ENCODE assay signal across 1 cellular context in genomic region chr6:25835442-25836283, GRCh38.
TF ChIP-seq lines count a peak whose summit lies in the region.

No MANE protein-coding gene starts in this region.

TF ChIP-seq in HepG2, 621 proteins besides CTCF, POLR2A, EP300 and RAD21 (continues in another document):
- TF ChIP-seq MAFF (IDR thresholded peaks at IDR 0.05; ENCODE audit: low read depth, low read length) (no peak), ZNF234 (CRISPR knock-in tag; conservative IDR thresholded peaks at IDR 0.05) (no peak), BCL3 (CRISPR knock-in tag; IDR thresholded peaks at IDR 0.05) (peak; percentile 30; the same call in 1 of the 2 replicates), HOXA9 (CRISPR knock-in tag; IDR thresholded peaks at IDR 0.05; ENCODE audit: borderline replicate concordance) (no peak), ZBTB44 (CRISPR knock-in tag; IDR thresholded peaks at IDR 0.05) (no peak), ZNF709 (CRISPR knock-in tag; IDR thresholded peaks at IDR 0.05) (peak; percentile 47; the same call in 1 of the 2 replicates), GTF3A (CRISPR knock-in tag; conservative IDR thresholded peaks at IDR 0.05) (no peak), ZBTB20 (CRISPR knock-in tag; IDR thresholded peaks at IDR 0.05; ENCODE audit: borderline replicate concordance, low read depth) (0 out of 2 replicates have a peak, but pooled peaks have one; percentile 52), ZNF501 (CRISPR knock-in tag; IDR thresholded peaks at IDR 0.05) (peak; percentile 80), SNAPC2 (CRISPR knock-in tag; IDR thresholded peaks at IDR 0.05) (0 out of 2 replicates have a peak, but pooled peaks have one; percentile 37), MAZ (IDR thresholded peaks at IDR 0.05; ENCODE audit: borderline replicate concordance, low read depth, low read length) (no peak), MAZ (CRISPR knock-in tag; IDR thresholded peaks at IDR 0.05; ENCODE audit: low read depth) (no peak), LBX2 (CRISPR knock-in tag; IDR thresholded peaks at IDR 0.05; ENCODE audit: borderline replicate concordance) (no peak), ZNF552 (CRISPR knock-in tag; IDR thresholded peaks at IDR 0.05; ENCODE audit: borderline replicate concordance) (no peak), ZFP36L2 (CRISPR knock-in tag; IDR thresholded peaks at IDR 0.05) (no peak), NR2F1 (CRISPR knock-in tag; IDR thresholded peaks at IDR 0.05) (no peak), ZNF652 (CRISPR knock-in tag; IDR thresholded peaks at IDR 0.05; ENCODE audit: borderline replicate concordance, low read depth) (peak; percentile 86), SMARCC2 (IDR thresholded peaks at IDR 0.05) (no peak), MEF2D (CRISPR knock-in tag; IDR thresholded peaks at IDR 0.05) (peak; percentile 50; the same call in 1 of the 2 replicates), RFX1 (IDR thresholded peaks at IDR 0.05) (no peak), PAWR (CRISPR knock-in tag; IDR thresholded peaks at IDR 0.05; ENCODE audit: borderline replicate concordance) (no peak), GATAD1 (CRISPR knock-in tag; IDR thresholded peaks at IDR 0.05) (no peak), CCDC6 (CRISPR knock-in tag; IDR thresholded peaks at IDR 0.05) (no peak), ZNF264 (CRISPR knock-in tag; IDR thresholded peaks at IDR 0.05) (0 out of 2 replicates have a peak, but pooled peaks have one; percentile 26), TAF1 (CRISPR knock-in tag; IDR thresholded peaks at IDR 0.05) (peak; percentile 25; the same call in 1 of the 2 replicates), HNF4G (IDR thresholded peaks at IDR 0.05; ENCODE audit: borderline replicate concordance, low read depth, low read length) (peak; percentile 77; the same call in 1 of the 2 replicates), HNF4G (CRISPR knock-in tag; IDR thresholded peaks at IDR 0.05; ENCODE audit: borderline replicate concordance, low read depth) (peak; percentile 70; the same call in 1 of the 2 replicates), RNF219 (CRISPR knock-in tag; IDR thresholded peaks at IDR 0.05) (no peak), NFATC3 (CRISPR knock-in tag; IDR thresholded peaks at IDR 0.05) (no peak), ZMYM3 (CRISPR knock-in tag; IDR thresholded peaks at IDR 0.05) (peak; percentile 53), HNF4A (CRISPR knock-in tag; IDR thresholded peaks at IDR 0.05) (peak; percentile 82), ZMYM4 (CRISPR knock-in tag; IDR thresholded peaks at IDR 0.05) (peak; percentile 87), ARID4A (CRISPR knock-in tag; IDR thresholded peaks at IDR 0.05; ENCODE audit: borderline replicate concordance) (peak; percentile 38; the same call in 1 of the 2 replicates), FOXP1 (IDR thresholded peaks at IDR 0.05) (no peak), FOXP1 (CRISPR knock-in tag; IDR thresholded peaks at IDR 0.05) (peak; percentile 35; the same call in 1 of the 2 replicates), HOXD1 (CRISPR knock-in tag; IDR thresholded peaks at IDR 0.05) (no peak), TRAFD1 (CRISPR knock-in tag; IDR thresholded peaks at IDR 0.05; ENCODE audit: borderline replicate concordance) (no peak), ZNF274 (CRISPR knock-in tag; IDR thresholded peaks at IDR 0.05) (peak; percentile 24; the same call in 1 of the 2 replicates), NCOR1 (IDR thresholded peaks at IDR 0.05; ENCODE audit: borderline replicate concordance, low read length) (peak; percentile 16; the same call in 1 of the 2 replicates)
- TF ChIP-seq, protein P1, sequence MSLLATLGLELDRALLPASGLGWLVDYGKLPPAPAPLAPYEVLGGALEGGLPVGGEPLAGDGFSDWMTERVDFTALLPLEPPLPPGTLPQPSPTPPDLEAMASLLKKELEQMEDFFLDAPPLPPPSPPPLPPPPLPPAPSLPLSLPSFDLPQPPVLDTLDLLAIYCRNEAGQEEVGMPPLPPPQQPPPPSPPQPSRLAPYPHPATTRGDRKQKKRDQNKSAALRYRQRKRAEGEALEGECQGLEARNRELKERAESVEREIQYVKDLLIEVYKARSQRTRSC (CRISPR knock-in tag; IDR thresholded peaks at IDR 0.05; ENCODE audit: low read depth): no peak
- TF ChIP-seq, protein P2, sequence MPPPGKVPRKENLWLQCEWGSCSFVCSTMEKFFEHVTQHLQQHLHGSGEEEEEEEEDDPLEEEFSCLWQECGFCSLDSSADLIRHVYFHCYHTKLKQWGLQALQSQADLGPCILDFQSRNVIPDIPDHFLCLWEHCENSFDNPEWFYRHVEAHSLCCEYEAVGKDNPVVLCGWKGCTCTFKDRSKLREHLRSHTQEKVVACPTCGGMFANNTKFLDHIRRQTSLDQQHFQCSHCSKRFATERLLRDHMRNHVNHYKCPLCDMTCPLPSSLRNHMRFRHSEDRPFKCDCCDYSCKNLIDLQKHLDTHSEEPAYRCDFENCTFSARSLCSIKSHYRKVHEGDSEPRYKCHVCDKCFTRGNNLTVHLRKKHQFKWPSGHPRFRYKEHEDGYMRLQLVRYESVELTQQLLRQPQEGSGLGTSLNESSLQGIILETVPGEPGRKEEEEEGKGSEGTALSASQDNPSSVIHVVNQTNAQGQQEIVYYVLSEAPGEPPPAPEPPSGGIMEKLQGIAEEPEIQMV (CRISPR knock-in tag; IDR thresholded peaks at IDR 0.05; ENCODE audit: low read depth): no peak
- TF ChIP-seq, protein P3, sequence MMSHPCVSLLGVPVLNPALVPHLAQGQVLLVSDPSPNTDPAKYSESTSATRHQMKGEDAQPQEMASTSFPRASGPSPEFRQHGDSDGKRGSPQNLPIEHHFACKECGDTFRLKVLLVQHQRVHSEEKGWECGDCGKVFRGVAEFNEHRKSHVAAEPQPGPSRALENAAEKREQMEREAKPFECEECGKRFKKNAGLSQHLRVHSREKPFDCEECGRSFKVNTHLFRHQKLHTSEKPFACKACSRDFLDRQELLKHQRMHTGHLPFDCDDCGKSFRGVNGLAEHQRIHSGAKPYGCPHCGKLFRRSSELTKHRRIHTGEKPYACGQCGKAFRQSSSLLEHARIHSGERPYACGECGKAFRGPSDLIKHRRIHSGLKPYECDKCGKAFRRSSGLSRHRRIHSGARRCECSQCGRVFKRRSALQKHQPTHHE (CRISPR knock-in tag; IDR thresholded peaks at IDR 0.05; ENCODE audit: borderline replicate concordance): no peak
- TF ChIP-seq, protein P4, sequence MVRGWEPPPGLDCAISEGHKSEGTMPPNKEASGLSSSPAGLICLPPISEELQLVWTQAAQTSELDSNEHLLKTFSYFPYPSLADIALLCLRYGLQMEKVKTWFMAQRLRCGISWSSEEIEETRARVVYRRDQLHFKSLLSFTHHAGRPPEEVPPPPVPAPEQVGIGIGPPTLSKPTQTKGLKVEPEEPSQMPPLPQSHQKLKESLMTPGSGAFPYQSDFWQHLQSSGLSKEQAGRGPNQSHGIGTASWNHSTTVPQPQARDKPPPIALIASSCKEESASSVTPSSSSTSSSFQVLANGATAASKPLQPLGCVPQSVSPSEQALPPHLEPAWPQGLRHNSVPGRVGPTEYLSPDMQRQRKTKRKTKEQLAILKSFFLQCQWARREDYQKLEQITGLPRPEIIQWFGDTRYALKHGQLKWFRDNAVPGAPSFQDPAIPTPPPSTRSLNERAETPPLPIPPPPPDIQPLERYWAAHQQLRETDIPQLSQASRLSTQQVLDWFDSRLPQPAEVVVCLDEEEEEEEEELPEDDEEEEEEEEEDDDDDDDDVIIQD (CRISPR knock-in tag; IDR thresholded peaks at IDR 0.05; ENCODE audit: low read depth): 0 out of 2 replicates have a peak, but pooled peaks have one; percentile 33
- TF ChIP-seq, protein P5, sequence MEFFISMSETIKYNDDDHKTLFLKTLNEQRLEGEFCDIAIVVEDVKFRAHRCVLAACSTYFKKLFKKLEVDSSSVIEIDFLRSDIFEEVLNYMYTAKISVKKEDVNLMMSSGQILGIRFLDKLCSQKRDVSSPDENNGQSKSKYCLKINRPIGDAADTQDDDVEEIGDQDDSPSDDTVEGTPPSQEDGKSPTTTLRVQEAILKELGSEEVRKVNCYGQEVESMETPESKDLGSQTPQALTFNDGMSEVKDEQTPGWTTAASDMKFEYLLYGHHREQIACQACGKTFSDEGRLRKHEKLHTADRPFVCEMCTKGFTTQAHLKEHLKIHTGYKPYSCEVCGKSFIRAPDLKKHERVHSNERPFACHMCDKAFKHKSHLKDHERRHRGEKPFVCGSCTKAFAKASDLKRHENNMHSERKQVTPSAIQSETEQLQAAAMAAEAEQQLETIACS (CRISPR knock-in tag; IDR thresholded peaks at IDR 0.05): no peak
- TF ChIP-seq, protein P6, sequence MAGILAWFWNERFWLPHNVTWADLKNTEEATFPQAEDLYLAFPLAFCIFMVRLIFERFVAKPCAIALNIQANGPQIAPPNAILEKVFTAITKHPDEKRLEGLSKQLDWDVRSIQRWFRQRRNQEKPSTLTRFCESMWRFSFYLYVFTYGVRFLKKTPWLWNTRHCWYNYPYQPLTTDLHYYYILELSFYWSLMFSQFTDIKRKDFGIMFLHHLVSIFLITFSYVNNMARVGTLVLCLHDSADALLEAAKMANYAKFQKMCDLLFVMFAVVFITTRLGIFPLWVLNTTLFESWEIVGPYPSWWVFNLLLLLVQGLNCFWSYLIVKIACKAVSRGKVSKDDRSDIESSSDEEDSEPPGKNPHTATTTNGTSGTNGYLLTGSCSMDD (CRISPR knock-in tag; IDR thresholded peaks at IDR 0.05): no peak
